In genomic region chr11:66493124-66493523, GRCh38 we compare ENCODE assay signal across 23 cellular contexts. TPM values are rescaled to one million over a fixed set of nuclear protein-coding genes. Genes with fewer than 3 reads are reported as not detected.
DNase-seq lines count a peak whose midpoint lies in the region; TF ChIP-seq lines count a peak whose summit lies in the region.
"Had no signal": no experiment of that assay in that cellular context is flagged by ENCODE, and none has a peak within 500 bp of the region (broad histone marks: within the 10 kb centered on the region; RNA-seq: fewer than 3 reads in every experiment).

No MANE protein-coding gene starts in this region.

- peaks cover 0 to 73% (median 0%) of the 10 kb centered on the region in 3 donors for H3K36me3 ChIP-seq in Peyer's patch

- H3K4me1 ChIP-seq in Peyer's patch: peaks cover 0 to 9% (median 0%) of the 10 kb centered on the region in 4 donors
- H3K4me1 ChIP-seq: HAP-1 had no signal

- H3K4me3 Mint-ChIP-seq in glutamatergic neuron (ENCODE audit: unreplicated experiment) (peak overlapping the region; percentile 46), Calu3 (ENCODE audit: low read depth, unreplicated experiment) (no peak overlapping the region)
- H3K4me3 Mint-ChIP-seq: CD8-positive, alpha-beta memory T cell; HFFc6; IgD-negative memory B cell had no signal

- BruUV-seq in Calu3 (replicated peaks; lab: Mats Ljungman, UMichigan): no TSS peak

- TF ChIP-seq POLR2A in Peyer's patch (IDR thresholded peaks at IDR 0.05): no peak

- H3K36me3 Mint-ChIP-seq in glutamatergic neuron (ENCODE audit: unreplicated experiment): peaks cover 8% of the 10 kb centered on the region
- peaks cover 25% of the 10 kb centered on the region for H3K36me3 Mint-ChIP-seq in Calu3 (ENCODE audit: insufficient read depth, unreplicated experiment)

- H3K27me3 Mint-ChIP-seq in glutamatergic neuron (ENCODE audit: unreplicated experiment) (no peaks in the 10 kb centered on the region), Calu3 (ENCODE audit: unreplicated experiment) (no peaks in the 10 kb centered on the region)
- H3K27me3 Mint-ChIP-seq: CD8-positive, alpha-beta memory T cell; IgD-negative memory B cell had no signal

- no peaks in the 10 kb centered on the region for H3K27me3 ChIP-seq in Peyer's patch

- peak in 2 of 3 donors; percentile 63 to 73 for DNase-seq in Peyer's patch
- DNase-seq in glutamatergic neuron: no peak
- DNase-seq in mucosa of gallbladder (ENCODE audit: low spot score): peak; percentile 18
- no peak for DNase-seq in activated CD4-positive, alpha-beta T cell treated with anti-CD3 and anti-CD28 coated beads, Interleukin-2, amount 50 U/mL, for 48 hours
- DNase-seq in SIG-M5 (lab: John Stamatoyannopoulos, UW): no peak
- DNase-seq in NCI-H510A treated with DMSO at 0.1 percent for 48 hours (lab: John Stamatoyannopoulos, UW): no peak
- no peak for DNase-seq in Calu3
- DNase-seq: AML-193; CD8-positive, alpha-beta memory T cell; DMS153; HFFc6; MM.1S; NCI-H2029; NCI-H446 treated with DMSO at 0.1 percent for 48 hours; NCI-H526 treated with DMSO at 0.1 percent for 48 hours; SHP77 treated with DMSO at 0.1 percent for 48 hours had no signal

- no peaks in the 10 kb centered on the region for H3K9me3 ChIP-seq in Peyer's patch
- H3K9me3 ChIP-seq: HAP-1 had no signal

- H3K27ac Mint-ChIP-seq in glutamatergic neuron (ENCODE audit: unreplicated experiment): peak overlapping the region; percentile 35
- no peak overlapping the region for H3K27ac Mint-ChIP-seq in Calu3 (ENCODE audit: unreplicated experiment)
- H3K27ac Mint-ChIP-seq: HFFc6, IgD-negative memory B cell had no signal

- intact Hi-C loops in Calu3 (cut with micrococcal nuclease; ENCODE audit: unreplicated experiment): no loop called here

- TF ChIP-seq CTCF in Peyer's patch (IDR thresholded peaks at IDR 0.05) (no peak), glutamatergic neuron (IDR thresholded peaks at IDR 0.05; ENCODE audit: partially characterized antibody, unreplicated experiment) (no peak), Calu3 (IDR thresholded peaks at IDR 0.05; ENCODE audit: unreplicated experiment) (no peak)

- no peak overlapping the region for H3K4me3 ChIP-seq in Peyer's patch
- H3K4me3 ChIP-seq: HAP-1, SK-N-MC had no signal

- H3K9me3 Mint-ChIP-seq in glutamatergic neuron (ENCODE audit: unreplicated experiment) (no peaks in the 10 kb centered on the region), Calu3 (ENCODE audit: low read depth, unreplicated experiment) (no peaks in the 10 kb centered on the region)
- H3K9me3 Mint-ChIP-seq: CD8-positive, alpha-beta memory T cell; HFFc6; IgD-negative memory B cell had no signal

- peak overlapping the region in 1 of 4 donors; percentile 59 for H3K27ac ChIP-seq in Peyer's patch
- H3K27ac ChIP-seq: C4-2B, HL-60, KMS-11, SK-N-MC had no signal

- CTCF ChIA-PET in Calu3 (lab: Charles Lee): interaction anchor here (1.3 kb wide), 1 partner anchor 13 kb away, joined by 3 read pairs; the partner anchor contains the start of gene DPP3

- peaks cover 1% of the 10 kb centered on the region for H3K4me1 Mint-ChIP-seq in glutamatergic neuron (ENCODE audit: low read depth, unreplicated experiment)
- no peaks in the 10 kb centered on the region for H3K4me1 Mint-ChIP-seq in Calu3 (ENCODE audit: low read depth, unreplicated experiment)
- H3K4me1 Mint-ChIP-seq: IgD-negative memory B cell had no signal

RNA-seq across cellular contexts. Expression of gene DPP3, which starts 12.9 kb away (rescaled TPM):
- total RNA-seq in Peyer's patch: 10 to 100 TPM; 58.3 to 66.8 (median 63.2) TPM
- total RNA-seq in glutamatergic neuron (ENCODE audit: unreplicated experiment): 72.0 TPM
- 61.2 TPM for total RNA-seq in mucosa of gallbladder
- total RNA-seq in Calu3 (2022): 57.4 and 58.0 TPM in 2 replicates

RNA-seq across cellular contexts. Expression of gene BBS1, which starts 17.3 kb away (rescaled TPM):
- 100 to 1,000 TPM in 1 of 4 donors, 10 to 100 TPM in 3; 25.6 to 167 (median 73.4) TPM for total RNA-seq in Peyer's patch
- total RNA-seq in glutamatergic neuron (ENCODE audit: unreplicated experiment): 37.3 TPM
- total RNA-seq in mucosa of gallbladder: 72.9 TPM
- 32.2 and 38.2 TPM in 2 replicates for total RNA-seq in Calu3 (2022)

RNA-seq across cellular contexts. Expression of gene PELI3, which starts 26.4 kb away (rescaled TPM):
- total RNA-seq in Peyer's patch (10 to 100 TPM in 2 of 4 donors, 1 to 10 TPM in 2; 5.6 to 11.6 (median 10.0) TPM), glutamatergic neuron (ENCODE audit: unreplicated experiment) (7.7 TPM), mucosa of gallbladder (20.3 TPM), Calu3 (2022) (7.6 and 8.1 TPM in 2 replicates)

RNA-seq across cellular contexts. Expression of gene ZDHHC24, which starts 52.7 kb away (rescaled TPM):
- total RNA-seq in Peyer's patch: 10 to 100 TPM in 3 of 4 donors, 1 to 10 TPM in 1; 9.1 to 29.3 (median 15.3) TPM
- total RNA-seq in glutamatergic neuron (ENCODE audit: unreplicated experiment): 11.5 TPM
- 24.1 TPM for total RNA-seq in mucosa of gallbladder
- total RNA-seq in Calu3 (2022): 15.1 and 17.3 TPM in 2 replicates

RNA-seq across cellular contexts. Expression of gene ACTN3, which starts 53.6 kb away (rescaled TPM):
- total RNA-seq in Peyer's patch (not detected), glutamatergic neuron (ENCODE audit: unreplicated experiment) (2.0 TPM), mucosa of gallbladder (0.12 TPM), Calu3 (2022) (not detected in 2 replicates)
- total RNA-seq: Daoy had no signal

Comparison
In these comparisons a context has a peak if more than half of its experiments do, and no peak if none do; other contexts are left out.
1. DNase-seq: peak in Peyer's patch (2 of 3) and mucosa of gallbladder (single experiment); none in glutamatergic neuron (single experiment), activated CD4-positive, alpha-beta T cell treated with anti-CD3 and anti-CD28 coated beads, Interleukin-2, amount 50 U/mL, for 48 hours (0 of 2), SIG-M5 (single experiment), NCI-H510A treated with DMSO at 0.1 percent for 48 hours (single experiment) and Calu3 (single experiment).